Comparison of ENCODE assay signal across 1 cellular context in the genomic region with DNA sequence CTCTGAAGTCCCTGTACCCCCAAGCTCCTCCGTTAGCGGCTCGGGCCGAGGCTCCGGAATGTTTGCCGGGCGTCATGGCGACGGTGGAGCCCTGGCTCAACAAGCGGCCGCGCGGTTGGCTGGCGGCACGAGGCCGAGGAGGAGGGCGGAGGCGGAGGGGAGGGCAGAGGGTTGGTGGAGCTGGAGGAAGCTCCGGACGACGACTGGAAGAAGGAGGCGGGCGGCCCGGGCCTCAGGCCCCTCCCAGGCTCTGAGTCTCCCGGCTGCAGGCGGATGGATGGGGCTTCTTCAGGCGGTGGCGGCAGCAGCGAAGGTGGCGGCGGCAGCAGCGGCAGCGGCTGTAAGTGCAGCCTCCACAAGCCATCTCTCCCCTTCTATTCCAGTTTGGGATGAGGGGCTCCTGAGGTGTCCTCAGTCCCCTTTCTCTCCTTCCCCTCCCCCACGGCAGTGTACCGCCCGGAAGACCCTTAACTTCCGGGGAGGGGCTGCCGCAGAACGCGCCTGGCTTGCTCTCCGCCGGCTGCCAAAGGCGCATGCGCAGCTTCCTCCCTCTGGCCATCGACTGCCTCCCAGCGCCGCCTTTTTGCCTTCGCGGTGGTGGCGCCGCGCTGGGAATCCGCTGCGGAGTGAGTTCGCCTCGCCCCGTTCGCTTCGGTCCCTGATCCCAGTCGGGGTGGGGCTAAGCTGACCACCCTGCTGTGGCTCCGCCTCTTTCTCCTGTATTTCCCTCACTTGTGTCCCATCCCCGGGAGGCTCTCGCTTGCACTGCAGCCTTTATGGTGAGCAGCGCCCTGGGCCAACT.
TF ChIP-seq lines count a peak whose summit lies in the region.

A gene with protein sequence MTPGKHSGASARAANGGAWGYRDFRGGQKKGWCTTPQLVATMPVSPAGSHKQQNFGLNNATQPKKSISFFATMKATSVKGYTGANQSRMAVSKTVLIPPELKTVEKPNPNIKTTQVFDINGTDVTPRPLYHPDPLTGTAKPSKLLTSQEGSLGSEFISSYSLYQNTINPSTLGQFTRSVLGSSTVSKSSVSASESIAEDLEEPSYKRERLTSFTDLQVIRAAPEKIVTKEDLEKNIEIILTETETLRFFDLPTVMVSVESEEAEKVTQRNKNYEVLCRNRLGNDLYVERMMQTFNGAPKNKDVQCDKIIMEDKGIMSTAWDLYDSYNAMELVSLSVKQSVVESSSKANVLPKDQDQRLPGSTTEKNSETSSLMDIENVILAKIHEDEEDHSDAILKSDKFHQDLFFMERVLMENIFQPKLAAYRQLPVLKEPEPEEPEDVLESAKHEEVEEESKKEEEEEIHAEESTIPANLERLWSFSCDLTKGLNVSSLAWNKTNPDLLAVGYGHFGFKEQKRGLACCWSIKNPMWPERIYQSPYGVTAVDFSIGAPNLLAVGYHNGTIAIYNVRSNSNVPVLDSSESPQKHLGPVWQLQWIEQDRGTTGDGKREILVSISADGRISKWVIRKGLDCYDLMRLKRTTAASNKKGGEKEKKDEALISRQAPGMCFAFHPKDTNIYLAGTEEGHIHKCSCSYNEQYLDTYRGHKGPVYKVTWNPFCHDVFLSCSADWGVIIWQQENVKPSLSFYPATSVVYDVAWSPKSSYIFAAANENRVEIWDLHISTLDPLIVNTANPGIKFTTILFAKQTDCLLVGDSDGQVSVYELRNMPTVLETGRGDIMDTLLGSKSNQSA (minus strand): TSS at position 101 of the 802 bp plus-strand sequence. CDS start 25 bp downstream, at position 76.
TSS of gene MIER1 (plus strand) at position 235 of the 802 bp plus-strand sequence. CDS start at position 274, 39 bp downstream.

TF ChIP-seq in GM12878, 131 proteins besides CTCF, POLR2A, EP300 and RAD21 (continued from another document and continues in another):
- TF ChIP-seq PRDM15 (CRISPR knock-in tag; IDR thresholded peaks at IDR 0.05) = no peak
- TF ChIP-seq PAX5 (IDR thresholded peaks at IDR 0.05; ENCODE audit: borderline replicate concordance, low read depth, low read length) = no peak
- TF ChIP-seq YY1 (IDR thresholded peaks at IDR 0.05; ENCODE audit: low read depth, low read length) = peak; percentile 68
- no peak for TF ChIP-seq EZH2 (IDR thresholded peaks at IDR 0.05; ENCODE audit: borderline replicate concordance, control insufficient read depth, low read depth, low read length)
- peak; percentile 2; the same call in 1 of the 2 replicates for TF ChIP-seq SMC3 (IDR thresholded peaks at IDR 0.05; ENCODE audit: borderline replicate concordance, low read length)
- TF ChIP-seq BACH1 (IDR thresholded peaks at IDR 0.05; ENCODE audit: borderline replicate concordance) = peak; percentile 45; the same call in 1 of the 2 replicates
- 0 out of 2 replicates have a peak, but pooled peaks have one; percentile 56 for TF ChIP-seq ASH2L (IDR thresholded peaks at IDR 0.05; ENCODE audit: borderline replicate concordance, low read depth)
- peak; percentile 87 for TF ChIP-seq POLR2AphosphoS2 (IDR thresholded peaks at IDR 0.05; ENCODE audit: low read depth, low read length)
- peak; percentile 77 to 79; a peak in 3 of 4 replicates for TF ChIP-seq IKZF2 (IDR thresholded peaks at IDR 0.05)
- peak; percentile 8 to 74; a peak in 3 of 4 replicates for TF ChIP-seq BHLHE40 (IDR thresholded peaks at IDR 0.05; ENCODE audit: borderline replicate concordance in 1 of 2, low read depth in 2 of 2, low read length in 1 of 2)
- TF ChIP-seq, protein P1, sequence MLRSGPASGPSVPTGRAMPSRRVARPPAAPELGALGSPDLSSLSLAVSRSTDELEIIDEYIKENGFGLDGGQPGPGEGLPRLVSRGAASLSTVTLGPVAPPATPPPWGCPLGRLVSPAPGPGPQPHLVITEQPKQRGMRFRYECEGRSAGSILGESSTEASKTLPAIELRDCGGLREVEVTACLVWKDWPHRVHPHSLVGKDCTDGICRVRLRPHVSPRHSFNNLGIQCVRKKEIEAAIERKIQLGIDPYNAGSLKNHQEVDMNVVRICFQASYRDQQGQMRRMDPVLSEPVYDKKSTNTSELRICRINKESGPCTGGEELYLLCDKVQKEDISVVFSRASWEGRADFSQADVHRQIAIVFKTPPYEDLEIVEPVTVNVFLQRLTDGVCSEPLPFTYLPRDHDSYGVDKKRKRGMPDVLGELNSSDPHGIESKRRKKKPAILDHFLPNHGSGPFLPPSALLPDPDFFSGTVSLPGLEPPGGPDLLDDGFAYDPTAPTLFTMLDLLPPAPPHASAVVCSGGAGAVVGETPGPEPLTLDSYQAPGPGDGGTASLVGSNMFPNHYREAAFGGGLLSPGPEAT (IDR thresholded peaks at IDR 0.05; ENCODE audit: low read depth) = peak; percentile 79
- TF ChIP-seq CBFB (IDR thresholded peaks at IDR 0.05; ENCODE audit: low read depth) = peak; percentile 41; the same call in 1 of the 2 replicates
- TF ChIP-seq TCF7 (IDR thresholded peaks at IDR 0.05; ENCODE audit: borderline replicate concordance) = no peak
- TF ChIP-seq WRNIP1 (IDR thresholded peaks at IDR 0.05; ENCODE audit: borderline replicate concordance, low read depth, low read length) = no peak
- peak; percentile 6 for TF ChIP-seq MEF2B (IDR thresholded peaks at IDR 0.05; ENCODE audit: partially characterized antibody, poor library complexity, severe bottlenecking)
- no peak for TF ChIP-seq HDAC2 (IDR thresholded peaks at IDR 0.05)
- no peak for TF ChIP-seq JUNB (IDR thresholded peaks at IDR 0.05)
- TF ChIP-seq, protein P2, sequence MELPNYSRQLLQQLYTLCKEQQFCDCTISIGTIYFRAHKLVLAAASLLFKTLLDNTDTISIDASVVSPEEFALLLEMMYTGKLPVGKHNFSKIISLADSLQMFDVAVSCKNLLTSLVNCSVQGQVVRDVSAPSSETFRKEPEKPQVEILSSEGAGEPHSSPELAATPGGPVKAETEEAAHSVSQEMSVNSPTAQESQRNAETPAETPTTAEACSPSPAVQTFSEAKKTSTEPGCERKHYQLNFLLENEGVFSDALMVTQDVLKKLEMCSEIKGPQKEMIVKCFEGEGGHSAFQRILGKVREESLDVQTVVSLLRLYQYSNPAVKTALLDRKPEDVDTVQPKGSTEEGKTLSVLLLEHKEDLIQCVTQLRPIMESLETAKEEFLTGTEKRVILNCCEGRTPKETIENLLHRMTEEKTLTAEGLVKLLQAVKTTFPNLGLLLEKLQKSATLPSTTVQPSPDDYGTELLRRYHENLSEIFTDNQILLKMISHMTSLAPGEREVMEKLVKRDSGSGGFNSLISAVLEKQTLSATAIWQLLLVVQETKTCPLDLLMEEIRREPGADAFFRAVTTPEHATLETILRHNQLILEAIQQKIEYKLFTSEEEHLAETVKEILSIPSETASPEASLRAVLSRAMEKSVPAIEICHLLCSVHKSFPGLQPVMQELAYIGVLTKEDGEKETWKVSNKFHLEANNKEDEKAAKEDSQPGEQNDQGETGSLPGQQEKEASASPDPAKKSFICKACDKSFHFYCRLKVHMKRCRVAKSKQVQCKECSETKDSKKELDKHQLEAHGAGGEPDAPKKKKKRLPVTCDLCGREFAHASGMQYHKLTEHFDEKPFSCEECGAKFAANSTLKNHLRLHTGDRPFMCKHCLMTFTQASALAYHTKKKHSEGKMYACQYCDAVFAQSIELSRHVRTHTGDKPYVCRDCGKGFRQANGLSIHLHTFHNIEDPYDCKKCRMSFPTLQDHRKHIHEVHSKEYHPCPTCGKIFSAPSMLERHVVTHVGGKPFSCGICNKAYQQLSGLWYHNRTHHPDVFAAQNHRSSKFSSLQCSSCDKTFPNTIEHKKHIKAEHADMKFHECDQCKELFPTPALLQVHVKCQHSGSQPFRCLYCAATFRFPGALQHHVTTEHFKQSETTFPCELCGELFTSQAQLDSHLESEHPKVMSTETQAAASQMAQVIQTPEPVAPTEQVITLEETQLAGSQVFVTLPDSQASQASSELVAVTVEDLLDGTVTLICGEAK (IDR thresholded peaks at IDR 0.05; ENCODE audit: borderline replicate concordance) = peak; percentile 89; the same call in 1 of the 2 replicates
- TF ChIP-seq SREBF1 (IDR thresholded peaks at IDR 0.05; ENCODE audit: low read length) = no peak
- TF ChIP-seq, protein P3, sequence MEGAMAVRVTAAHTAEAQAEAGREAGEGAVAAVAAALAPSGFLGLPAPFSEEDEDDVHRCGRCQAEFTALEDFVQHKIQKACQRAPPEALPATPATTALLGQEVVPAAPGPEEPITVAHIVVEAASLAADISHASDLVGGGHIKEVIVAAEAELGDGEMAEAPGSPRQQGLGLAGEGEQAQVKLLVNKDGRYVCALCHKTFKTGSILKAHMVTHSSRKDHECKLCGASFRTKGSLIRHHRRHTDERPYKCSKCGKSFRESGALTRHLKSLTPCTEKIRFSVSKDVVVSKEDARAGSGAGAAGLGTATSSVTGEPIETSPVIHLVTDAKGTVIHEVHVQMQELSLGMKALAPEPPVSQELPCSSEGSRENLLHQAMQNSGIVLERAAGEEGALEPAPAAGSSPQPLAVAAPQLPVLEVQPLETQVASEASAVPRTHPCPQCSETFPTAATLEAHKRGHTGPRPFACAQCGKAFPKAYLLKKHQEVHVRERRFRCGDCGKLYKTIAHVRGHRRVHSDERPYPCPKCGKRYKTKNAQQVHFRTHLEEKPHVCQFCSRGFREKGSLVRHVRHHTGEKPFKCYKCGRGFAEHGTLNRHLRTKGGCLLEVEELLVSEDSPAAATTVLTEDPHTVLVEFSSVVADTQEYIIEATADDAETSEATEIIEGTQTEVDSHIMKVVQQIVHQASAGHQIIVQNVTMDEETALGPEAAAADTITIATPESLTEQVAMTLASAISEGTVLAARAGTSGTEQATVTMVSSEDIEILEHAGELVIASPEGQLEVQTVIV (IDR thresholded peaks at IDR 0.05; ENCODE audit: borderline replicate concordance, partially characterized antibody) = peak; percentile 75
- no peak for TF ChIP-seq CHD1 (IDR thresholded peaks at IDR 0.05; ENCODE audit: low read depth, low read length)
- TF ChIP-seq, protein P4, sequence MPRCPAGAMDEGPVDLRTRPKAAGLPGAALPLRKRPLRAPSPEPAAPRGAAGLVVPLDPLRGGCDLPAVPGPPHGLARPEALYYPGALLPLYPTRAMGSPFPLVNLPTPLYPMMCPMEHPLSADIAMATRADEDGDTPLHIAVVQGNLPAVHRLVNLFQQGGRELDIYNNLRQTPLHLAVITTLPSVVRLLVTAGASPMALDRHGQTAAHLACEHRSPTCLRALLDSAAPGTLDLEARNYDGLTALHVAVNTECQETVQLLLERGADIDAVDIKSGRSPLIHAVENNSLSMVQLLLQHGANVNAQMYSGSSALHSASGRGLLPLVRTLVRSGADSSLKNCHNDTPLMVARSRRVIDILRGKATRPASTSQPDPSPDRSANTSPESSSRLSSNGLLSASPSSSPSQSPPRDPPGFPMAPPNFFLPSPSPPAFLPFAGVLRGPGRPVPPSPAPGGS (IDR thresholded peaks at IDR 0.05; ENCODE audit: borderline replicate concordance, insufficient read depth, low read depth, low read length, poor library complexity, severe bottlenecking) = no peak
- TF ChIP-seq JUND (IDR thresholded peaks at IDR 0.05; ENCODE audit: low read depth, low read length) = no peak
- no peak for TF ChIP-seq TCF3 (IDR thresholded peaks at IDR 0.05; ENCODE audit: borderline replicate concordance, insufficient read depth, low read depth, low read length)
- TF ChIP-seq, protein P5, sequence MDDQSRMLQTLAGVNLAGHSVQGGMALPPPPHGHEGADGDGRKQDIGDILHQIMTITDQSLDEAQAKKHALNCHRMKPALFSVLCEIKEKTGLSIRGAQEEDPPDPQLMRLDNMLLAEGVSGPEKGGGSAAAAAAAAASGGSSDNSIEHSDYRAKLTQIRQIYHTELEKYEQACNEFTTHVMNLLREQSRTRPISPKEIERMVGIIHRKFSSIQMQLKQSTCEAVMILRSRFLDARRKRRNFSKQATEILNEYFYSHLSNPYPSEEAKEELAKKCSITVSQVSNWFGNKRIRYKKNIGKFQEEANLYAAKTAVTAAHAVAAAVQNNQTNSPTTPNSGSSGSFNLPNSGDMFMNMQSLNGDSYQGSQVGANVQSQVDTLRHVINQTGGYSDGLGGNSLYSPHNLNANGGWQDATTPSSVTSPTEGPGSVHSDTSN (IDR thresholded peaks at IDR 0.05; ENCODE audit: insufficient replicate concordance, low read depth, low read length) = no peak
- TF ChIP-seq CBX5 (IDR thresholded peaks at IDR 0.05; ENCODE audit: low read depth) = peak; percentile 78; the same call in 1 of the 2 replicates
- no peak for TF ChIP-seq KAT2A (conservative IDR thresholded peaks at IDR 0.05; ENCODE audit: control insufficient read depth, low read depth, low read length)
